Comparison of ENCODE assay signal across 5 cellular contexts in the genomic region with DNA sequence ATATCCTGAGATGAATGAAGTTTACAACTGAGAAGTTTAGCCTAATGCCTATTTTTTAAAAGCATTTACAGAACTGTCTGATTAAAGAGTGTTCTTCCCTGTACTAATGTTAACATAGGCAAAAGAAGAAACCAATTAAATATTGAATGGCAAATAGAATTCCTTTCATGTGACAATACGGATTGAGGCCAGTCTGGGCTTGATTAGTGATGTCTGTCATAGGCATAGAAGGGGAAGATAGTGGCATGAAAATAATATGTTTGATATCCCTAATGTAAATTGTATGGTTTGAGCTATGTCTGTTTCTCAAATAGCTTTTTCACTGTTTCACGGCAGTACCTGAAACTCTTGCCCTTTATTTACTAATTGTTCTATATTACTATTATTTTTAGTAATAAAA.
"Had no signal": no experiment of that assay in that cellular context is flagged by ENCODE, and none has a peak within 500 bp of the region (broad histone marks: within the 10 kb centered on the region; RNA-seq: fewer than 3 reads in every experiment).

No MANE protein-coding gene starts in this region.

- FAIRE-seq: HepG2, HTR-8/SVneo had no signal

- H3K27ac ChIP-seq: HL-60 had no signal

- ATAC-seq: HepG2 had no signal

- DNase-seq: IMR-90, KBM-7 had no signal
